Comparison of ENCODE assay signal across 13 cellular contexts in the genomic region with DNA sequence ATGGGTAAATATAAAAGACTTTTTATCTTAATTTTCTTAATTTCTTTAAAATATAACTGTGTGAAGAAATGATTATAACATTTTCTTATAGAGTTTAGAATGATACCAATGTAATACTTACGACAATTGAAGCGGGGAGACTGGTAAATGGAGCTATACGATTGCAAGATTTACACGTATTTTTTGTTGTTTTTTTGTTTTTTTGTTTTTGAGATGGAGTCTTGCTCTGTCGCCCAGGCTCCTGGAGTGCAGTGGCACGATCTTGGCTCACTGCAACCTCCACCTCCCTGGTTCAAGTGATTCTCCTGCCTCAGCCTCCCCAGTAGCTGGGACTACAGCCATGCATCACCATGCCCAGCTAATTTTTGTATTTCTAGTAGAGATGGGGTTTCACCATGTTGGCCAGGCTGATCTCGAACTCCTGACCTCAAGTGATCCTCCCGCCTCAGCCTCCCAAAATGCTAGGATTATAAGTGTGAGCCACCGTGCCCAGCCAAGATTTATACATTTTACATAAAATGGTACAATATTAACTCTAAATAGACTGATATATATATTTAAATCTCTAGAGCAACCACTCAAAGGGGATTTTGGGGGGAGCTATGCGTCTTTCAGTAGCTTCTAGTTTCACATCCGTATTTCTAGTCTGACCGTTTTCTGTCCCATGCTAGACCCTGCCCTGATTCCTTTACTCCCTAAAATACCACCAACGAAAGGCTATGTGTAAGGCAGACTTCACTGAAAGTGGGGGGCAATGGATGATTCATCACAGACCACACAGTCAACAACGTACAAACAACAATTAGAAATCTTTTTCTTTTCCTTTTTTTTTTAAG. TPM values are rescaled to one million over a fixed set of nuclear protein-coding genes. Genes with fewer than 3 reads are reported as not detected.
DNase-seq lines count a peak whose midpoint lies in the region; ATAC-seq and TF ChIP-seq lines count a peak whose summit lies in the region.
"Had no signal": no experiment of that assay in that cellular context is flagged by ENCODE, and none has a peak within 500 bp of the region (broad histone marks: within the 10 kb centered on the region; RNA-seq: fewer than 3 reads in every experiment).

No MANE protein-coding gene starts in this region.

- H3K4me1 Mint-ChIP-seq in activated B cell treated with CpG ODN at 0.5 μM for 24 hours: peaks cover 18% of the 10 kb centered on the region
- H3K4me1 Mint-ChIP-seq in activated T-helper 1 cell treated with anti-CD3 and anti-CD28 coated beads, Interleukin-12 subunit alpha, Interleukin-12 subunit beta, Interleukin-2, Interleukin-4 antibody, amounts not matched to agents 30 ng/mL and 10 ng/mL and 1 ng/mL, durations not matched to agents 14 hours and 24 hours and 36 hours (ENCODE audit: low read depth): peaks cover 6% of the 10 kb centered on the region

- ATAC-seq in GM18867 (IDR thresholded peaks at IDR 0.05; ENCODE audit: unreplicated experiment) (peak; percentile 77), GM21737 (IDR thresholded peaks at IDR 0.05; ENCODE audit: unreplicated experiment) (peak; percentile 78), HG03432 (IDR thresholded peaks at IDR 0.05; ENCODE audit: unreplicated experiment) (peak; percentile 85), activated B cell treated with CpG ODN at 0.5 μM for 24 hours (ENCODE audit: low read depth) (peak; percentile 88)

- DNase-seq in activated B cell treated with CpG ODN at 0.5 μM for 24 hours: no peak
- DNase-seq in activated T-helper 1 cell treated with anti-CD3 and anti-CD28 coated beads, Interleukin-12 subunit alpha, Interleukin-12 subunit beta, Interleukin-2, Interleukin-4 antibody, amounts not matched to agents 30 ng/mL and 10 ng/mL and 1 ng/mL, durations not matched to agents 14 hours and 24 hours and 36 hours (ENCODE audit: low spot score): no peak
- no peak for DNase-seq in HPDE6-E6E7 (ENCODE audit: extremely low spot score)
- DNase-seq in EL: no peak
- no peak for DNase-seq in activated CD4-positive, alpha-beta T cell treated with anti-CD3 and anti-CD28 coated beads for 1 hour
- DNase-seq: activated CD4-positive, alpha-beta T cell treated with anti-CD3 and anti-CD28 coated beads, Interleukin-2, amount 50 U/mL, for 48 hours; CD4-positive, CD25-positive, alpha-beta regulatory T cell; MG63; occipital lobe; stimulated activated CD4-positive, alpha-beta T cell treated with anti-CD3 and anti-CD28 coated beads, Interleukin-4, amount 100 ng/mL, for 1 hour had no signal

- peak overlapping the region; percentile 52 for H3K4me3 Mint-ChIP-seq in activated B cell treated with CpG ODN at 0.5 μM for 24 hours
- no peak overlapping the region for H3K4me3 Mint-ChIP-seq in activated T-helper 1 cell treated with anti-CD3 and anti-CD28 coated beads, Interleukin-12 subunit alpha, Interleukin-12 subunit beta, Interleukin-2, Interleukin-4 antibody, amounts not matched to agents 30 ng/mL and 10 ng/mL and 1 ng/mL, durations not matched to agents 14 hours and 24 hours and 36 hours
- H3K4me3 Mint-ChIP-seq: CD4-positive, CD25-positive, alpha-beta regulatory T cell had no signal

- no peaks in the 10 kb centered on the region for H3K9me3 Mint-ChIP-seq in activated B cell treated with CpG ODN at 0.5 μM for 24 hours
- no peaks in the 10 kb centered on the region for H3K9me3 Mint-ChIP-seq in activated T-helper 1 cell treated with anti-CD3 and anti-CD28 coated beads, Interleukin-12 subunit alpha, Interleukin-12 subunit beta, Interleukin-2, Interleukin-4 antibody, amounts not matched to agents 30 ng/mL and 10 ng/mL and 1 ng/mL, durations not matched to agents 14 hours and 24 hours and 36 hours

- intact Hi-C loops in activated B cell treated with CpG ODN at 0.5 μM for 24 hours (cut with micrococcal nuclease): no loop called here
- intact Hi-C loops in activated T-helper 1 cell treated with anti-CD3 and anti-CD28 coated beads, Interleukin-12 subunit alpha, Interleukin-12 subunit beta, Interleukin-2, Interleukin-4 antibody, amounts not matched to agents 30 ng/mL and 10 ng/mL and 1 ng/mL, durations not matched to agents 14 hours and 24 hours and 36 hours (cut with micrococcal nuclease): no loop called here

- H3K27ac Mint-ChIP-seq in activated B cell treated with CpG ODN at 0.5 μM for 24 hours: peak overlapping the region; percentile 76
- H3K27ac Mint-ChIP-seq in activated T-helper 1 cell treated with anti-CD3 and anti-CD28 coated beads, Interleukin-12 subunit alpha, Interleukin-12 subunit beta, Interleukin-2, Interleukin-4 antibody, amounts not matched to agents 30 ng/mL and 10 ng/mL and 1 ng/mL, durations not matched to agents 14 hours and 24 hours and 36 hours: no peak overlapping the region
- H3K27ac Mint-ChIP-seq: CD4-positive, CD25-positive, alpha-beta regulatory T cell had no signal

- TF ChIP-seq CTCF in activated B cell treated with CpG ODN at 0.5 μM for 24 hours (IDR thresholded peaks at IDR 0.05): no peak

- CTCF ChIA-PET in activated B cell treated with CpG ODN at 0.5 μM for 24 hours (lab: Charles Lee): interaction anchor here (1.1 kb wide), 1 partner anchor 28 kb away, joined by 5 read pairs; the partner anchor contains the start of gene ATG16L1

- no peaks in the 10 kb centered on the region for H3K27me3 Mint-ChIP-seq in activated B cell treated with CpG ODN at 0.5 μM for 24 hours
- H3K27me3 Mint-ChIP-seq in activated T-helper 1 cell treated with anti-CD3 and anti-CD28 coated beads, Interleukin-12 subunit alpha, Interleukin-12 subunit beta, Interleukin-2, Interleukin-4 antibody, amounts not matched to agents 30 ng/mL and 10 ng/mL and 1 ng/mL, durations not matched to agents 14 hours and 24 hours and 36 hours (ENCODE audit: insufficient read depth): peaks cover 6% of the 10 kb centered on the region
- H3K27me3 Mint-ChIP-seq: CD4-positive, CD25-positive, alpha-beta regulatory T cell had no signal

- POLR2A ChIA-PET in activated B cell treated with CpG ODN at 0.5 μM for 24 hours (lab: Charles Lee): interaction anchor here (0.6 to 1.8 kb wide), 5 partner anchors 20 to 212 kb away, joined by 3 to 7 read pairs (median 4); no protein-coding TSS in a partner anchor

- H3K36me3 Mint-ChIP-seq in activated B cell treated with CpG ODN at 0.5 μM for 24 hours (ENCODE audit: low read depth): no peaks in the 10 kb centered on the region
- H3K36me3 Mint-ChIP-seq in activated T-helper 1 cell treated with anti-CD3 and anti-CD28 coated beads, Interleukin-12 subunit alpha, Interleukin-12 subunit beta, Interleukin-2, Interleukin-4 antibody, amounts not matched to agents 30 ng/mL and 10 ng/mL and 1 ng/mL, durations not matched to agents 14 hours and 24 hours and 36 hours (ENCODE audit: low read depth): peaks cover 2% of the 10 kb centered on the region
- H3K36me3 Mint-ChIP-seq: CD4-positive, CD25-positive, alpha-beta regulatory T cell had no signal

RNA-seq across cellular contexts. Expression of gene ATG16L1, which starts 28.2 kb away (rescaled TPM):
- total RNA-seq in activated B cell treated with CpG ODN at 0.5 μM for 24 hours: 39.0 and 49.9 TPM in 2 replicates
- total RNA-seq in activated T-helper 1 cell treated with anti-CD3 and anti-CD28 coated beads, Interleukin-12 subunit alpha, Interleukin-12 subunit beta, Interleukin-2, Interleukin-4 antibody, amounts not matched to agents 30 ng/mL and 10 ng/mL and 1 ng/mL, durations not matched to agents 14 hours and 24 hours and 36 hours: 42.4 and 42.7 TPM in 2 replicates
